1 cellular context compared by ENCODE assay signal in genomic region chr18:29154196-29154757, GRCh38.
TF ChIP-seq lines count a peak whose summit lies in the region.

No MANE protein-coding gene starts in this region.

TF ChIP-seq in IMR-90, 13 proteins besides CTCF, POLR2A, EP300 and RAD21 (continued from another document):
- TF ChIP-seq ELK1 (IDR thresholded peaks at IDR 0.05; ENCODE audit: borderline replicate concordance, low read depth, low read length) (no peak), CHD1 (IDR thresholded peaks at IDR 0.05; ENCODE audit: low read depth, low read length) (no peak), USF2 (IDR thresholded peaks at IDR 0.05; ENCODE audit: low read depth, low read length) (no peak), BHLHE40 (IDR thresholded peaks at IDR 0.05; ENCODE audit: low read depth, low read length) (no peak), MXI1 (IDR thresholded peaks at IDR 0.05; ENCODE audit: borderline replicate concordance, low read depth, low read length) (no peak), MAZ (IDR thresholded peaks at IDR 0.05; ENCODE audit: borderline replicate concordance, low read depth, low read length) (no peak), FOS (IDR thresholded peaks at IDR 0.05; ENCODE audit: low read depth, low read length) (no peak)
